In genomic region chr2:205947621-205948495, GRCh38 we compare ENCODE assay signal across 8 cellular contexts.
DNase-seq lines count a peak whose midpoint lies in the region; ATAC-seq lines count a peak whose summit lies in the region.

No MANE protein-coding gene starts in this region.

- H3K4me3 Mint-ChIP-seq in activated naive CD4-positive, alpha-beta T cell treated with anti-CD3 and anti-CD28 coated beads, Interleukin-2, amount 10 ng/mL, durations not matched to agents 7 days and 5 days = no peak overlapping the region

- H3K4me3 ChIP-seq in SJSA1 = no peak overlapping the region

- peaks cover 34% of the 10 kb centered on the region for H3K27me3 Mint-ChIP-seq in activated naive CD4-positive, alpha-beta T cell treated with anti-CD3 and anti-CD28 coated beads, Interleukin-2, amount 10 ng/mL, durations not matched to agents 7 days and 5 days

- peaks cover 10% of the 10 kb centered on the region for H3K4me1 ChIP-seq in SJSA1 (replicated peaks)

- no peak overlapping the region for H3K27ac Mint-ChIP-seq in activated naive CD4-positive, alpha-beta T cell treated with anti-CD3 and anti-CD28 coated beads, Interleukin-2, amount 10 ng/mL, durations not matched to agents 7 days and 5 days

- H3K27ac ChIP-seq in SJSA1 = no peak overlapping the region

- no peaks in the 10 kb centered on the region for H3K27me3 ChIP-seq in SJSA1 (replicated peaks)

- no peaks in the 10 kb centered on the region for H3K36me3 ChIP-seq in SJSA1

- no peaks in the 10 kb centered on the region for H3K9me3 Mint-ChIP-seq in activated naive CD4-positive, alpha-beta T cell treated with anti-CD3 and anti-CD28 coated beads, Interleukin-2, amount 10 ng/mL, durations not matched to agents 7 days and 5 days

- peak; percentile 53 for DNase-seq in G401 (ENCODE audit: low spot score)
- peak; percentile 87 for DNase-seq in LHCN-M2 (ENCODE audit: low read depth)
- peak; percentile 51 to 64 for DNase-seq in SJSA1 (ENCODE audit: low read depth in 1 of 2, low spot score in 2 of 2)
- DNase-seq in activated naive CD4-positive, alpha-beta T cell treated with anti-CD3 and anti-CD28 coated beads, Interleukin-2, amount 10 ng/mL, durations not matched to agents 7 days and 5 days = peak; percentile 63
- DNase-seq in head of caudate nucleus = peak; percentile 11 to 87 (median 68)
- DNase-seq in putamen (ENCODE audit: low spot score) = peak; percentile 26

- H3K4me1 Mint-ChIP-seq in activated naive CD4-positive, alpha-beta T cell treated with anti-CD3 and anti-CD28 coated beads, Interleukin-2, amount 10 ng/mL, durations not matched to agents 7 days and 5 days = peaks cover 3% of the 10 kb centered on the region

- H3K36me3 Mint-ChIP-seq in activated naive CD4-positive, alpha-beta T cell treated with anti-CD3 and anti-CD28 coated beads, Interleukin-2, amount 10 ng/mL, durations not matched to agents 7 days and 5 days = no peaks in the 10 kb centered on the region

- peak; percentile 94 for ATAC-seq in GM21723 (IDR thresholded peaks at IDR 0.05; ENCODE audit: unreplicated experiment)
- ATAC-seq in HG03108 (IDR thresholded peaks at IDR 0.05; ENCODE audit: unreplicated experiment) = no peak

- in situ Hi-C loops in G401 (cut with HindIII; ENCODE audit: low sequenced_read_pairs) = no loop called here

- intact Hi-C loops in head of caudate nucleus (cut with DNase I) = no loop called here

- no peaks in the 10 kb centered on the region for H3K9me3 ChIP-seq in SJSA1 (replicated peaks)

- CTCF ChIA-PET in activated naive CD4-positive, alpha-beta T cell treated with anti-CD3 and anti-CD28 coated beads, Interleukin-2, amount 10 ng/mL, durations not matched to agents 7 days and 5 days (lab: Charles Lee) = interaction anchor here (0.6 to 2.2 kb wide), 10 partner anchors 9 to 1646 kb away, joined by 3 to 7 read pairs (median 4); no protein-coding TSS in a partner anchor

Comparison
In these comparisons a context has a peak if more than half of its experiments do, and no peak if none do; other contexts are left out.
1. DNase-seq: peak in every context shown above with its lines; median percentile 87 in LHCN-M2; 68 in head of caudate nucleus; 63 in activated naive CD4-positive, alpha-beta T cell treated with anti-CD3 and anti-CD28 coated beads, Interleukin-2, amount 10 ng/mL, durations not matched to agents 7 days and 5 days; 58 in SJSA1; 53 in G401; 26 in putamen.